ENCODE assay signal across 8 cellular contexts in the genomic region with DNA sequence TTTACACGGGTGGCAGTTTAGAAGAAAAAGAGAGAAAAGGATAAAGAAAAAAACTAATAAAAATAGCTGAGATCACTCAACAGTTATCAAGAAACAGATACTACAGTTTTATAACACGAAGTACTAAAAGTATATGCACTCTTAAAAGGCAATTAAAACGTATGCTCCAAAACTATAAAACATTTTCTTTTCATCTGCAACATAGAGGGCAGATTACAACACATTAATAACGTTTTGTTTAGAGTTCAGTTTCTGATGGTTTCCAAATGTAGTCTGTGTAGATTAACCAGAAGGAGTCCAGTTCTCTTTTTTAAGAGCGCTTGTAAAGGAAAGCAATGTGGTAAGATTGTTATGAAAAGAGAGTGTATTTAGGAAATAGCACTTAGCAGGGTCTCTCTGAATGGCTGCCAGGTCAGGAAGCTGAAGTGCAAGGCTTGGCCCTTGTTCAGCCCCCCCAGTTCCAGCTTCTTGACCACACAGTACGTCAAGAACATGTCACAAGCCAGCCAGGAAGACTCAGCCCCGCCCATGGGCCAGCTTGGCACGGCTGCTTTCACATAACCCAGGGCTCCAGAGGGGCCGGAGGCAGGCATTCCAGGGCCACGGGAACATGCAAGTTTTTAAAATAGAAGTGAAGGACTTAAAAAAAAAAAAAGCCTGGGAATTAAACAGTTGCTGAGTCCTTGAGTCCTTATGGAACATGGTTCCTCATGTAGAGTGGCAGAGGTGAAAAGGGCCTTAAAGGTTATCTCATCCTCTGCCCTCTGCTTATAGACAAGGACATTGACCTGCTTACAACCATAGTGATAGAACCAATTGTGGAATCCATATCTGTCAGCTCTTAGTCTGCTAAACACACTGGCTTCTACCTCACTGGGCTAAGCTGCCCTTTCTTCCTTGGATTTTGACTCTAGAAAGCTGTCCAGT.
DNase-seq lines count a peak whose midpoint lies in the region; ATAC-seq and TF ChIP-seq lines count a peak whose summit lies in the region.

No MANE protein-coding gene starts in this region.

- no peak for TF ChIP-seq CTCF in MM.1S (IDR thresholded peaks at IDR 0.05; ENCODE audit: low read length)

- peak overlapping the region; percentile 53 for H3K9ac ChIP-seq in GM23248
- H3K9ac ChIP-seq in MM.1S (ENCODE audit: low read length): no peak overlapping the region

- H3K36me3 ChIP-seq in GM23248 (ENCODE audit: low read depth): no peaks in the 10 kb centered on the region
- H3K36me3 ChIP-seq in MM.1S (replicated peaks; ENCODE audit: insufficient read depth, low read length): no peaks in the 10 kb centered on the region

- in situ Hi-C loops in GM23248 (cut with MboI): no loop called here

- DNase-seq in GM23248 (peak; percentile 86), amygdala (lab: John Stamatoyannopoulos, UW) (peak in 35 of 56 donors; percentile 0 to 62 (median 24)), iris pigment epithelial cell (ENCODE audit: low read depth) (peak; percentile 99), iPS-NIHi11 (ENCODE audit: low spot score) (no peak), DMS 273 treated with DMSO at 0.1 percent for 48 hours (lab: John Stamatoyannopoulos, UW) (no peak), MM.1S (no peak)
- DNase-seq in stimulated activated CD8-positive, alpha-beta memory T cell treated with anti-CD3 and anti-CD28 coated beads, Interleukin-4, amount 100 ng/mL, for 4 hours (ENCODE audit: low read depth in 2 of 2, low spot score in 1 of 2): peak; percentile 5 to 6

- peaks cover 42% of the 10 kb centered on the region for H3F3A ChIP-seq in GM23248 (ENCODE audit: insufficient read depth)
- H3F3A ChIP-seq in MM.1S (ENCODE audit: insufficient read depth, low read length): no peaks in the 10 kb centered on the region

- H2AFZ ChIP-seq in GM23248 (peak overlapping the region; percentile 39), MM.1S (ENCODE audit: low read length) (no peak overlapping the region)

- peak overlapping the region; percentile 77 for H3K27ac ChIP-seq in GM23248
- no peak overlapping the region for H3K27ac ChIP-seq in MM.1S (ENCODE audit: low read length)

- H3K4me1 ChIP-seq in GM23248 (ENCODE audit: insufficient read depth) (peaks cover 49% of the 10 kb centered on the region), MM.1S (ENCODE audit: low read length) (peaks cover 7% of the 10 kb centered on the region)

- H3K27me3 ChIP-seq in GM23248 (replicated peaks; ENCODE audit: insufficient read depth) (no peaks in the 10 kb centered on the region), MM.1S (replicated peaks; ENCODE audit: insufficient read depth, low read length) (no peaks in the 10 kb centered on the region)

- no peaks in the 10 kb centered on the region for H4K20me1 ChIP-seq in GM23248 (ENCODE audit: insufficient read depth)
- H4K20me1 ChIP-seq in MM.1S (ENCODE audit: insufficient read depth, low read length): no peaks in the 10 kb centered on the region

- 24 to 28% methylated on average over 10 of the region's 10 CpGs for WGBS in GM23248 (ENCODE audit: low coverage in 1 of 2, low lambda C conversion rate in 2 of 2, missing lambda C conversion rate in 2 of 2), 2 experiments

- H3K4me3 ChIP-seq in GM23248 (no peak overlapping the region), MM.1S (ENCODE audit: low read length) (no peak overlapping the region)

- H3K4me2 ChIP-seq in GM23248 (ENCODE audit: unreplicated experiment): peak overlapping the region; percentile 48
- no peak overlapping the region for H3K4me2 ChIP-seq in MM.1S (ENCODE audit: low read depth, low read length)

- ATAC-seq in HG02884 (IDR thresholded peaks at IDR 0.05; ENCODE audit: unreplicated experiment): no peak

- H3K9me2 ChIP-seq in GM23248 (ENCODE audit: insufficient read depth) (no peaks in the 10 kb centered on the region), MM.1S (replicated peaks; ENCODE audit: insufficient read depth, low read length) (no peaks in the 10 kb centered on the region)

- H3K79me2 ChIP-seq in GM23248 (ENCODE audit: insufficient read depth) (no peaks in the 10 kb centered on the region), MM.1S (ENCODE audit: low read length) (no peaks in the 10 kb centered on the region)

- H3K9me3 ChIP-seq in GM23248 (ENCODE audit: low read depth) (no peaks in the 10 kb centered on the region), MM.1S (replicated peaks; ENCODE audit: insufficient read depth, low read length) (no peaks in the 10 kb centered on the region)

Comparison
In these comparisons a context has a peak if more than half of its experiments do, and no peak if none do; other contexts are left out.
1. DNase-seq: peak in GM23248 (single experiment), amygdala (35 of 56), iris pigment epithelial cell (single experiment) and stimulated activated CD8-positive, alpha-beta memory T cell treated with anti-CD3 and anti-CD28 coated beads, Interleukin-4, amount 100 ng/mL, for 4 hours (2 of 2); none in iPS-NIHi11 (single experiment), DMS 273 treated with DMSO at 0.1 percent for 48 hours (single experiment) and MM.1S (single experiment).